In the genomic region with DNA sequence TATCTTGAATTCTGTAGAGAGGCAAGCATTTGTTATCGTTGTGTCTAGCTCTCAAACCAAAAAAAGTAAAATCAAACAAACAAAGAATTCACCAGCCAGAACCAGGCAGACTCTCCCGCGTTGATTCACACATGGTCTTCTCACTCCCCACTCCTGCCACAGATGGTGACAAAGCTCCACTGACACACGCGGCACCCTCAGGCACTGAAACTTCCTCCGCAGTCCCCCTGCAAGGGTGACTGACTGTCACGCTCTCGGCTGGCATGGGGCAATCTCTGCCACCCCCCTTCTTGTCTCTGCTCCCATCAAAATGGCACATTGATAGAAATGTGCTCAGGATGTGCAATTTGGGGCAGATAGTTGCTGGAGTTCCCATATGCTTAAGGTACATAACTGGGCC, we compare ENCODE assay signal across 29 cellular contexts.
"Had no signal": no experiment of that assay in that cellular context is flagged by ENCODE, and none has a peak within 500 bp of the region (broad histone marks: within the 10 kb centered on the region; RNA-seq: fewer than 3 reads in every experiment).

No MANE protein-coding gene starts in this region.

- H3K4me1 Mint-ChIP-seq: activated CD4-positive, alpha-beta memory T cell treated with anti-CD3 and anti-CD28 coated beads, Interleukin-2, amount 10 ng/mL, durations not matched to agents 7 days and 5 days; activated CD4-positive, alpha-beta T cell treated with anti-CD3 and anti-CD28 coated beads, Interleukin-2, amount 10 ng/mL, durations not matched to agents 24 days and 14 days; nephron had no signal

- H3K4me3 Mint-ChIP-seq: activated CD4-positive, alpha-beta memory T cell treated with anti-CD3 and anti-CD28 coated beads, Interleukin-2, amount 10 ng/mL, durations not matched to agents 7 days and 5 days; activated CD4-positive, alpha-beta T cell treated with anti-CD3 and anti-CD28 coated beads, Interleukin-2, amount 10 ng/mL, durations not matched to agents 24 days and 14 days; activated T-cell treated with anti-CD3 and anti-CD28 coated beads, Interleukin-2, amount 50 U/mL, for 24 hours; nephron; T-helper 1 cell treated with Interleukin-12 subunit alpha and Interleukin-12 subunit beta and Interleukin-4 antibody, amounts not matched to agents 30 μg/mL and 1 μg/mL, for 36 hours had no signal

- H3K27ac ChIP-seq: neutrophil, ovary, spleen, tibial nerve, WERI-Rb-1 had no signal

- ATAC-seq: activated CD4-positive, CD25-positive, alpha-beta regulatory T cell treated with anti-CD3 and anti-CD28 coated beads, Interleukin-2, amount 50 U/mL, for 24 hours; left colon had no signal

- H3K27me3 ChIP-seq: hepatocyte, neutrophil, ovary, spleen, tibial nerve had no signal

- H3K36me3 ChIP-seq: neutrophil, ovary, spleen, tibial nerve, WERI-Rb-1 had no signal

- H3K27ac Mint-ChIP-seq: activated CD4-positive, alpha-beta memory T cell treated with anti-CD3 and anti-CD28 coated beads, Interleukin-2, amount 10 ng/mL, durations not matched to agents 7 days and 5 days; activated CD4-positive, alpha-beta T cell treated with anti-CD3 and anti-CD28 coated beads, Interleukin-2, amount 10 ng/mL, durations not matched to agents 24 days and 14 days; activated T-cell treated with anti-CD3 and anti-CD28 coated beads, Interleukin-2, amount 50 U/mL, for 24 hours; nephron; progenitor cell of endocrine pancreas; T-helper 1 cell treated with Interleukin-12 subunit alpha and Interleukin-12 subunit beta and Interleukin-4 antibody, amounts not matched to agents 30 μg/mL and 1 μg/mL, for 36 hours had no signal

- H3K4me3 ChIP-seq: hepatocyte, lung, ovary, spleen, tibial nerve had no signal

- DNase-seq: activated CD4-positive, alpha-beta memory T cell treated with anti-CD3 and anti-CD28 coated beads, Interleukin-2, amount 10 ng/mL, durations not matched to agents 7 days and 5 days; activated CD4-positive, alpha-beta T cell treated with anti-CD3 and anti-CD28 coated beads, Interleukin-2, amount 10 ng/mL, durations not matched to agents 24 days and 14 days; activated CD8-positive, alpha-beta memory T cell treated with anti-CD3 and anti-CD28 coated beads, Interleukin-2, amount 50 U/mL, for 48 hours; activated gamma-delta T cell treated with Interleukin-2 at 50 U/mL for 16 hours; activated naive CD4-positive, alpha-beta T cell treated with anti-CD3 and anti-CD28 coated beads, Interleukin-2, amount 50 U/mL, for 16 hours; activated T-cell treated with anti-CD3 and anti-CD28 coated beads, Interleukin-2, amount 50 U/mL, for 24 hours; amniotic stem cell; central memory CD4-positive, alpha-beta T cell; dermis blood vessel endothelial cell; effector CD4-positive, alpha-beta T cell; glutamatergic neuron; islet precursor cell; left colon; mesendoderm; ovary; retina; spleen; stimulated activated CD4-positive, alpha-beta T cell treated with anti-CD3 and anti-CD28 coated beads, Interleukin-2, amount 100 ng/mL, for 48 hours; stimulated activated naive CD4-positive, alpha-beta T cell treated with Interleukin-2 at 50 U/mL for 16 hours; T-helper 9 cell; WERI-Rb-1 had no signal

- H3K9me3 ChIP-seq: neutrophil, ovary, spleen, tibial nerve had no signal

- H3K4me1 ChIP-seq: spleen, tibial nerve had no signal

- H3K27me3 Mint-ChIP-seq: activated CD4-positive, alpha-beta memory T cell treated with anti-CD3 and anti-CD28 coated beads, Interleukin-2, amount 10 ng/mL, durations not matched to agents 7 days and 5 days; activated CD4-positive, alpha-beta T cell treated with anti-CD3 and anti-CD28 coated beads, Interleukin-2, amount 10 ng/mL, durations not matched to agents 24 days and 14 days; activated T-cell treated with anti-CD3 and anti-CD28 coated beads, Interleukin-2, amount 50 U/mL, for 24 hours had no signal

- H3K9me3 Mint-ChIP-seq: activated CD4-positive, alpha-beta memory T cell treated with anti-CD3 and anti-CD28 coated beads, Interleukin-2, amount 10 ng/mL, durations not matched to agents 7 days and 5 days; activated CD4-positive, alpha-beta T cell treated with anti-CD3 and anti-CD28 coated beads, Interleukin-2, amount 10 ng/mL, durations not matched to agents 24 days and 14 days; activated T-cell treated with anti-CD3 and anti-CD28 coated beads, Interleukin-2, amount 50 U/mL, for 24 hours; nephron had no signal
